In the genomic region with DNA sequence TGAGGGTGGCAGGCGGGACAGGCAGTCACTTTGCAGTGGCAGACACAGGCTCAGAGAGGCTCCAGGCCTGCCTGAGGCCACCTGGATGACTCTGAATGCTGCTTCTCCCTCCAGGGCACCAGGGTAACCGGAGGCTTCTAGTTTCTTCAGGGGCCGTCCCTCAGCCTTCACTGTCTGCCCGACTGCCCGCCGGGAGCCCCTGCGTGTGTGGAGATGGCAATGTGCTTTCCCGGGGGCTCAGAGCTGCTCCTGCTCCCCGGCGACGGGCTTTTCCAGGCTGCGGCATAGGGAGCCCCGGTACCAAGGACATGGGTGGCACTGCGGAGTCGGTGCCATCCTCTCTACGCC, we compare ENCODE assay signal across 2 cellular contexts.
TF ChIP-seq lines count a peak whose summit lies in the region.

No MANE protein-coding gene starts in this region.

TF ChIP-seq in SK-N-SH, 30 proteins besides CTCF, POLR2A, EP300 and RAD21 (continued from another document):
- TF ChIP-seq, protein P1, sequence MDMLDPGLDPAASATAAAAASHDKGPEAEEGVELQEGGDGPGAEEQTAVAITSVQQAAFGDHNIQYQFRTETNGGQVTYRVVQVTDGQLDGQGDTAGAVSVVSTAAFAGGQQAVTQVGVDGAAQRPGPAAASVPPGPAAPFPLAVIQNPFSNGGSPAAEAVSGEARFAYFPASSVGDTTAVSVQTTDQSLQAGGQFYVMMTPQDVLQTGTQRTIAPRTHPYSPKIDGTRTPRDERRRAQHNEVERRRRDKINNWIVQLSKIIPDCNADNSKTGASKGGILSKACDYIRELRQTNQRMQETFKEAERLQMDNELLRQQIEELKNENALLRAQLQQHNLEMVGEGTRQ (IDR thresholded peaks at IDR 0.05; ENCODE audit: borderline replicate concordance, low read depth, low read length), result no peak
- TF ChIP-seq POLR2AphosphoS5 (IDR thresholded peaks at IDR 0.05; ENCODE audit: low read depth, low read length), result no peak
- no peak for TF ChIP-seq CHD2 (IDR thresholded peaks at IDR 0.05; ENCODE audit: low read length, partially characterized antibody)
- TF ChIP-seq FOXM1 (IDR thresholded peaks at IDR 0.05; ENCODE audit: low read depth), result no peak

TF ChIP-seq in SK-N-SH treated with all-trans-retinoic acid at 6 μM for 48 hours, 23 proteins besides CTCF, POLR2A, EP300 and RAD21 (continued from another document):
- TF ChIP-seq, protein P2, sequence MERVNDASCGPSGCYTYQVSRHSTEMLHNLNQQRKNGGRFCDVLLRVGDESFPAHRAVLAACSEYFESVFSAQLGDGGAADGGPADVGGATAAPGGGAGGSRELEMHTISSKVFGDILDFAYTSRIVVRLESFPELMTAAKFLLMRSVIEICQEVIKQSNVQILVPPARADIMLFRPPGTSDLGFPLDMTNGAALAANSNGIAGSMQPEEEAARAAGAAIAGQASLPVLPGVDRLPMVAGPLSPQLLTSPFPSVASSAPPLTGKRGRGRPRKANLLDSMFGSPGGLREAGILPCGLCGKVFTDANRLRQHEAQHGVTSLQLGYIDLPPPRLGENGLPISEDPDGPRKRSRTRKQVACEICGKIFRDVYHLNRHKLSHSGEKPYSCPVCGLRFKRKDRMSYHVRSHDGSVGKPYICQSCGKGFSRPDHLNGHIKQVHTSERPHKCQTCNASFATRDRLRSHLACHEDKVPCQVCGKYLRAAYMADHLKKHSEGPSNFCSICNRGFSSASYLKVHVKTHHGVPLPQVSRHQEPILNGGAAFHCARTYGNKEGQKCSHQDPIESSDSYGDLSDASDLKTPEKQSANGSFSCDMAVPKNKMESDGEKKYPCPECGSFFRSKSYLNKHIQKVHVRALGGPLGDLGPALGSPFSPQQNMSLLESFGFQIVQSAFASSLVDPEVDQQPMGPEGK (CRISPR knock-in tag; IDR thresholded peaks at IDR 0.05; ENCODE audit: borderline replicate concordance), result no peak
- TF ChIP-seq ZFP3 (CRISPR knock-in tag; IDR thresholded peaks at IDR 0.05) (no peak), ZC3H10 (CRISPR knock-in tag; IDR thresholded peaks at IDR 0.05) (no peak)
TF ChIP-seq in SK-N-SH treated with all-trans-retinoic acid at 6 μM for 48 hours: peak in this region for 0.
